23 cellular contexts compared by ENCODE assay signal in the genomic region with DNA sequence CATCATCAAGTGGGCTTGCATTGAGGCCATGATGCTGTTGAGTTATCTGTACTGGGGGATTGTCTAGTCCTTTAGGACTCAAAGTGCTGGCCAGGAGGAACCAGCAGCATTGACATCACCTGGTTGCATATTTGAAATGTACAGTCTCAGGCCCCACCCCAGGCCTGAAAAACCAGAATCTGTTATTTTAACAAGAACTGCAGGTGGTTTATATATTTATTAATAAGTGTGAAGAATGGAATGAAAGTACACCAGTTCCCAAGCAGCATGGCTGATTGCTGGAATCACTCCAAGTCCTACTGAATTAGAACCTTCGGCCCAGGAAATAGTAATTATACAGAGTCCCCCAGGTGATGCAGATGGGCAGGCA. TPM values are rescaled to one million over a fixed set of nuclear protein-coding genes. Genes with fewer than 3 reads are reported as not detected.
"Had no signal": no experiment of that assay in that cellular context is flagged by ENCODE, and none has a peak within 500 bp of the region (broad histone marks: within the 10 kb centered on the region; RNA-seq: fewer than 3 reads in every experiment).

No MANE protein-coding gene starts in this region.

- ATAC-seq: activated CD8-positive, alpha-beta T cell treated with anti-CD3 and anti-CD28 coated beads, Interleukin-2, amount 10 ng/mL, durations not matched to agents 7 days and 5 days; WTC11 had no signal

- DNase-seq: activated CD4-positive, alpha-beta T cell treated with anti-CD3 and anti-CD28 coated beads for 48 hours; activated CD4-positive, alpha-beta T cell treated with anti-CD3 and anti-CD28 coated beads, Interleukin-2, amount 50 U/mL, for 4 hours; activated CD4-positive, CD25-positive, alpha-beta regulatory T cell treated with anti-CD3 and anti-CD28 coated beads, Interleukin-2, amount 50 U/mL, for 72 hours; activated CD8-positive, alpha-beta memory T cell treated with anti-CD3 and anti-CD28 coated beads, Interleukin-2, amount 50 U/mL, for 48 hours; activated CD8-positive, alpha-beta T cell treated with anti-CD3 and anti-CD28 coated beads, Interleukin-2, amount 10 ng/mL, durations not matched to agents 7 days and 5 days; activated T-cell treated with anti-CD3 and anti-CD28 coated beads, Interleukin-2, amount 50 U/mL, for 1 hour; aorta; central memory CD4-positive, alpha-beta T cell; Karpas-422; MM.1S; NCI-H146; NCI-H187 treated with DMSO at 0.1 percent for 48 hours; NCI-H2081 treated with DMSO at 0.1 percent for 48 hours; NCI-H446; NCI-H524 treated with DMSO at 0.1 percent for 48 hours; NCI-H774; NK-92 treated with Interleukin-12 subunit alpha and Interleukin-12 subunit beta, amount 100 ng/mL, for 24 hours; OCI-M1; SHP77 treated with DMSO at 0.1 percent for 48 hours had no signal

RNA-seq across cellular contexts. Expression of gene IL1F10, which starts 2.8 kb away (rescaled TPM):
- total RNA-seq: activated CD8-positive, alpha-beta T cell treated with anti-CD3 and anti-CD28 coated beads, Interleukin-2, amount 10 ng/mL, durations not matched to agents 7 days and 5 days; aorta; bronchial epithelial cell; chondrocyte; SK-MEL-5; WTC11 had no signal
- polyA plus RNA-seq: aorta had no signal

RNA-seq across cellular contexts. Expression of gene IL36RN, which starts 11.6 kb away (rescaled TPM):
- total RNA-seq: activated CD8-positive, alpha-beta T cell treated with anti-CD3 and anti-CD28 coated beads, Interleukin-2, amount 10 ng/mL, durations not matched to agents 7 days and 5 days; aorta; chondrocyte; SK-MEL-5; WTC11 had no signal
- polyA plus RNA-seq: aorta had no signal

RNA-seq across cellular contexts. Expression of gene IL36B, which starts 17.9 kb away (rescaled TPM):
- total RNA-seq: activated CD8-positive, alpha-beta T cell treated with anti-CD3 and anti-CD28 coated beads, Interleukin-2, amount 10 ng/mL, durations not matched to agents 7 days and 5 days; aorta; bronchial epithelial cell; chondrocyte; SK-MEL-5; WTC11 had no signal
- polyA plus RNA-seq: aorta had no signal

RNA-seq across cellular contexts. Expression of gene IL1RN, which starts 56.8 kb away (rescaled TPM):
- total RNA-seq: chondrocyte, SK-MEL-5, WTC11 had no signal
